Comparison of ENCODE assay signal across 8 cellular contexts in the genomic region with DNA sequence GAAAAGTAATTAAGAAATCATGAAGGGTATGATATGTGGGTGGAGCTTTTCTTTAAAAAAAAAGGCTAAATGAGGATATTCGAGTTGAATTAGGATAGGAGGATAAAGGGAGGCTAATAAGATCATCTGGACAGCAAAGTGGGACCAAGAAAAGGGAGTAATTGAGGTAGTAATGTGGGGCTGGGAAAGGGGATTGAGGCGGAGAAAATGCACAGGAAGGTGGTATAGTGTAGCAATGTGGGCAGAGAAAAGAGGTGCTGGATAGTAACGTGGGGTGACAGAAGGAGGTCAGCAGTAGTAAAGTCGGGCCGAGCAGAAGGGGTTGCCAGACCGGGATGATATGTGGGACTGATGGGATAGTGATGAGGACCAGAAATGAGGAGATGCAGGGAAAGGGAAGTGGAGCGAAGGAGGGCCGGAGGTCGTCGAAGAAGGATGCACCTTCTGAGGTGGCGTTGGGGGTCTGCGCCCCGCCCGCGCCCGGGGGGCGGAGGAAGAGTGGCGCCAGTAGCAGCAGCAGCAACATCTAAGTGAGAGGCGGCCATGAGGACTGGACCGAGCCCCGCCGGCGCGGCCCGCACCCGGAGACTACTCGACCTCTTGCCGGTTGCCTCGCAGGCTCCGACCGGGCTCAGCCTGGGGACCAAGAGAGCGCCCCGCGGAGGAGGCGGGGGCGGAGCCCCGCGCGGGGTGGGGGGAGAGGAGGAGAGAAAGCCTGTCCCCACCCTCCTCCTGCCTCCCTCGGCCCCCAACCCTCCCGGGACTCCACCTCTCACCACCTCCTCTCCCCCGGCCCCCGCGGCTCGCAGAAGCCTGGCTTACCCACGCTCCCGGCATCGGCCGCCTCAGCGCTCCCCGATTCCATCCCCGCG. TPM values are rescaled to one million over a fixed set of nuclear protein-coding genes. Genes with fewer than 3 reads are reported as not detected.
DNase-seq lines count a peak whose midpoint lies in the region; ATAC-seq and TF ChIP-seq lines count a peak whose summit lies in the region.

No MANE protein-coding gene starts in this region.

- TF ChIP-seq POLR2A in prostate gland (IDR thresholded peaks at IDR 0.05): no peak

- H3K36me3 ChIP-seq in prostate gland: no peaks in the 10 kb centered on the region

- POLR2A ChIA-PET in HEK293T (lab: Yijun Ruan, JAX): interaction anchor here (0.6 to 2.3 kb wide), 7 partner anchors 7 to 435 kb away, joined by 3 to 17 read pairs (median 8); a partner anchor contains a TSS

- 4% methylated on average over 33 of the region's 53 CpGs for WGBS in prostate gland

- H3K9me3 ChIP-seq in prostate gland: no peaks in the 10 kb centered on the region

- intact Hi-C loops in left ventricle myocardium superior (cut with micrococcal nuclease) (no loop called here), prostate gland (cut with DNase I) (no loop called here)

- H3K27ac ChIP-seq in prostate gland: peak overlapping the region; percentile 82 to 86

- TF ChIP-seq CTCF in prostate gland (IDR thresholded peaks at IDR 0.05): no peak

- ATAC-seq in GM18511 (IDR thresholded peaks at IDR 0.05; ENCODE audit: unreplicated experiment) (peak; percentile 29), HG03521 (IDR thresholded peaks at IDR 0.05; ENCODE audit: unreplicated experiment) (peak; percentile 28), left ventricle myocardium superior (peak; percentile 60)

- CTCF ChIA-PET in HEK293T (lab: Yijun Ruan, JAX): interaction anchor here (2.0 to 2.2 kb wide), 2 partner anchors 16 to 22 kb away, joined by 9 to 11 read pairs; no protein-coding TSS in a partner anchor

- DNase-seq in SW480 (ENCODE audit: low spot score) (peak; percentile 18), amniotic epithelial cell (ENCODE audit: low read depth) (peak; percentile 61), left ventricle myocardium superior (peak; percentile 83), prostate gland (ENCODE audit: low spot score) (peak; percentile 58), SIG-M5 (lab: John Stamatoyannopoulos, UW) (no peak), HEK293T (ENCODE audit: extremely low spot score) (no peak)

- H3K4me3 ChIP-seq in prostate gland: peak overlapping the region; percentile 64 to 65

- no peaks in the 10 kb centered on the region for H3K27me3 ChIP-seq in prostate gland (replicated peaks; ENCODE audit: insufficient read depth)

- H3K4me1 ChIP-seq in prostate gland (replicated peaks): no peaks in the 10 kb centered on the region

TF ChIP-seq in HEK293T, 16 proteins besides CTCF, POLR2A, EP300 and RAD21:
- TF ChIP-seq CTBP1 (IDR thresholded peaks at IDR 0.05; ENCODE audit: borderline replicate concordance) (no peak), TARDBP (IDR thresholded peaks at IDR 0.05) (no peak), FOXM1 (IDR thresholded peaks at IDR 0.05; ENCODE audit: borderline replicate concordance) (no peak), FOXK2 (IDR thresholded peaks at IDR 0.05) (no peak), ZNF384 (IDR thresholded peaks at IDR 0.05) (no peak), ARNT (IDR thresholded peaks at IDR 0.05) (no peak), FOXA1 (IDR thresholded peaks at IDR 0.05) (no peak), NFRKB (IDR thresholded peaks at IDR 0.05) (no peak), SUZ12 (IDR thresholded peaks at IDR 0.05) (no peak), LEF1 (IDR thresholded peaks at IDR 0.05; ENCODE audit: borderline replicate concordance) (no peak), L3MBTL2 (conservative IDR thresholded peaks at IDR 0.05) (no peak), ELF4 (IDR thresholded peaks at IDR 0.05) (no peak)
TF ChIP-seq in HEK293T: peak in this region for 0.

RNA-seq across cellular contexts. Expression of a gene that starts 0.9 kb away (rescaled TPM):
- total RNA-seq in left ventricle myocardium superior: 22.6 TPM
- total RNA-seq in prostate gland: 10 to 100 TPM; 19.4 to 30.7 TPM

RNA-seq across cellular contexts. Expression of a gene that starts 24.8 kb away (rescaled TPM):
- 5.4 TPM for total RNA-seq in left ventricle myocardium superior
- total RNA-seq in prostate gland: not detected

RNA-seq across cellular contexts. Expression of a gene that starts 47.2 kb away (rescaled TPM):
- total RNA-seq in left ventricle myocardium superior: not detected
- total RNA-seq in prostate gland: not detected

RNA-seq across cellular contexts. Expression of a gene that starts 48.9 kb away (rescaled TPM):
- total RNA-seq in left ventricle myocardium superior (not detected), prostate gland (1 to 10 TPM in 1 of 2 donors, under 1 TPM in 1; 0.57 to 1.7 TPM)

Comparison
In these comparisons a context has a peak if more than half of its experiments do, and no peak if none do; other contexts are left out.
1. DNase-seq: peak in SW480 (single experiment), amniotic epithelial cell (single experiment), left ventricle myocardium superior (single experiment) and prostate gland (single experiment); none in SIG-M5 (single experiment) and HEK293T (single experiment).
2. Peak in every context shown above with its lines, with median percentiles within 50 percentile points of each other: ATAC-seq.